ENCODE assay signal across 1 cellular context in genomic region chr14:22564463-22564862, GRCh38.
TF ChIP-seq lines count a peak whose summit lies in the region.

No MANE protein-coding gene starts in this region.

TF ChIP-seq in SK-N-SH treated with all-trans-retinoic acid at 6 μM for 48 hours, 23 proteins besides CTCF, POLR2A, EP300 and RAD21 (continued from another document):
- no peak for TF ChIP-seq CSRNP3 (CRISPR knock-in tag; IDR thresholded peaks at IDR 0.05)
- TF ChIP-seq ZNF8 (CRISPR knock-in tag; IDR thresholded peaks at IDR 0.05): no peak
- no peak for TF ChIP-seq TSHZ2 (CRISPR knock-in tag; IDR thresholded peaks at IDR 0.05)
- TF ChIP-seq CSDC2 (CRISPR knock-in tag; IDR thresholded peaks at IDR 0.05): no peak
- TF ChIP-seq PPARA (CRISPR knock-in tag; IDR thresholded peaks at IDR 0.05; ENCODE audit: borderline replicate concordance): no peak
- TF ChIP-seq ZFP30 (CRISPR knock-in tag; IDR thresholded peaks at IDR 0.05): no peak
- no peak for TF ChIP-seq BACH2 (CRISPR knock-in tag; IDR thresholded peaks at IDR 0.05; ENCODE audit: borderline replicate concordance)
- no peak for TF ChIP-seq ZNF565 (CRISPR knock-in tag; conservative IDR thresholded peaks at IDR 0.05; ENCODE audit: low read depth)
- no peak for TF ChIP-seq POU6F1 (CRISPR knock-in tag; IDR thresholded peaks at IDR 0.05; ENCODE audit: borderline replicate concordance, low read depth)
